17 cellular contexts compared by ENCODE assay signal in the genomic region with DNA sequence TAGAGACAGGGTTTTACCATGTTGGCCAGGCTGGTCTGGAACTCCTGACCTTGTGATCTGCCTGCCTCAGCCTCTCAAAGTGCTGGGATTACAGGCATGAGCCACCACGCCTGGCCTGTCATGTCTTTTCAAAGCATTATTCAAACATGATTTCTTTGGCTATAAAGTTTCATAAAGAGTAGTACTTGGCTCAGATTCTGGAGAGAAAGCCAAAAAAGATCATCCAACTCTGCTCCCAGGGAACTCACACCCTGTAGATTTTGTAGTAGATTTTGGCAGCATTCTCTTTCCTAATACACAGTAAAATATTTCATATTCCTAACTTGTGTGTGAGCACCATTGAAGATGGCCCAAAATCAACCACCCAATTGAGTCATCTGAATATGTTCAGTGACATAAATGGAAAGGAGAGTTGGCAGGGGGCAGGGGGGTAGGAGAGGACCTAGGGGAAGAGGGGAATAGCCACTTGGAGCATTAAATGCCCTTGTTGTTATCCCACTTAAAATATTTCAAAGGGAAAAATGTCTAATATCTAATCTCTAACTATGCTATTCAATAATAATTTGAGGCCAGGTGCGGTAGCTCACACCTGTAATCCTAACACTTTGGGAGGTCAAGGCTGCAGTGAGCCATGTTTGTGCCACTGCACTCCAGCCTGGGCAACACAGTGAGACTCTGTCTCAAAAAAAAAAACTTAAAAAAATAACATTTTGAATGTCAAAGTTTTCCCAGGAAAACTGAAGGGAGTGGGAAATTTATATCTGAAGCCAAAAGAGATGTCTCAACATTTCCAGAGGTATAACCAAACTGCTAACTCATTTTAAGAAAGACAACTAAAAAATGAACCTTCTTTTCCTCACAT. TPM values are rescaled to one million over a fixed set of nuclear protein-coding genes. Genes with fewer than 3 reads are reported as not detected.
DNase-seq lines count a peak whose midpoint lies in the region; ATAC-seq and TF ChIP-seq lines count a peak whose summit lies in the region.
"Had no signal": no experiment of that assay in that cellular context is flagged by ENCODE, and none has a peak within 500 bp of the region (broad histone marks: within the 10 kb centered on the region; RNA-seq: fewer than 3 reads in every experiment).

No MANE protein-coding gene starts in this region.

- H3K4me1 ChIP-seq in thyroid gland = peaks cover 4 to 10% of the 10 kb centered on the region in 2 donors

- H3K4me3 ChIP-seq in MG63 = no peak overlapping the region
- H3K4me3 ChIP-seq in thyroid gland (replicated peaks in 1 of 3) = no peak overlapping the region

- DNase-seq in MG63 (peak; percentile 70), fibroblast of gingiva (ENCODE audit: low read depth) (peak; percentile 74), myocyte (ENCODE audit: low read depth) (peak; percentile 13), thyroid gland (no peak), retina (no peak), OCI-M1 (lab: John Stamatoyannopoulos, UW) (no peak)
- DNase-seq: activated CD4-positive, CD25-positive, alpha-beta regulatory T cell; GF-D8; mesenchymal stem cell; NCI-H187; NCI-H510A; nephron progenitor cell; SIG-M5; T-helper 17 cell had no signal

- intact Hi-C loops in thyroid gland (cut with DNase I) = no loop called here

- 0 out of 2 replicates have a peak, but pooled peaks cover 3% of the 10 kb centered on the region for H3K9me3 ChIP-seq in MG63
- H3K9me3 ChIP-seq in thyroid gland = no peaks in the 10 kb centered on the region

- no peak for TF ChIP-seq CTCF in thyroid gland (IDR thresholded peaks at IDR 0.05)

- peak overlapping the region; percentile 13 to 49 (median 39) for H3K27ac ChIP-seq in thyroid gland

- H3K36me3 ChIP-seq in MG63 (no peaks in the 10 kb centered on the region), thyroid gland (no peaks in the 10 kb centered on the region)

- ATAC-seq in HG03097 (IDR thresholded peaks at IDR 0.05; ENCODE audit: low FRiP score, unreplicated experiment) (no peak), HG02763 (IDR thresholded peaks at IDR 0.05; ENCODE audit: unreplicated experiment) (no peak)
- ATAC-seq: HepG2, T-helper 17 cell had no signal

- H3K27me3 ChIP-seq in MG63 (no peaks in the 10 kb centered on the region), thyroid gland (no peaks in the 10 kb centered on the region)

- 79 to 94% methylated on average over 2 of the region's 2 CpGs for WGBS in thyroid gland, 2 donors

- no peak for TF ChIP-seq POLR2A in thyroid gland (IDR thresholded peaks at IDR 0.05)

RNA-seq across cellular contexts. Expression of a gene that starts 48.2 kb away (rescaled TPM):
- total RNA-seq in MG63 (2014; rRNA removed; shearing (Covaris generic); ENCODE audit: low replicate concordance) = 5.4 and 11.6 TPM in 2 replicates
- total RNA-seq in myocyte = 6.9 and 9.4 TPM in 2 replicates
- polyA plus RNA-seq in myocyte (2012) = 6.7 TPM
- 10 to 100 TPM; 23.3 to 41.0 (median 31.0) TPM for total RNA-seq in thyroid gland

RNA-seq across cellular contexts. Expression of a gene that starts 48.4 kb away (rescaled TPM):
- 1.6 and 4.9 TPM in 2 replicates for total RNA-seq in MG63 (2014; rRNA removed; shearing (Covaris generic); ENCODE audit: low replicate concordance)
- total RNA-seq in myocyte (8.6 and 13.0 TPM in 2 replicates), thyroid gland (10 to 100 TPM; 17.9 to 27.4 (median 22.1) TPM)
- polyA plus RNA-seq in myocyte (2012) = 2.8 TPM

Comparison
In these comparisons a context has a peak if more than half of its experiments do, and no peak if none do; other contexts are left out.
1. DNase-seq: peak in MG63 (single experiment), fibroblast of gingiva (single experiment) and myocyte (single experiment); none in thyroid gland (0 of 2), retina (single experiment) and OCI-M1 (single experiment).